In genomic region chr6:27188206-27188884, GRCh38 we compare ENCODE assay signal across 1 cellular context.
TF ChIP-seq lines count a peak whose summit lies in the region.

No MANE protein-coding gene starts in this region.

TF ChIP-seq in K562, 482 proteins besides CTCF, POLR2A, EP300 and RAD21 (continued from another document and continues in another):
- TF ChIP-seq THRA (IDR thresholded peaks at IDR 0.05) = no peak
- TF ChIP-seq RBM39 (optimal IDR thresholded peaks at IDR 0.05; ENCODE audit: low read depth, low read length) = no peak
- no peak for TF ChIP-seq ZBTB9 (CRISPR knock-in tag; IDR thresholded peaks at IDR 0.05)
- no peak for TF ChIP-seq CHD7 (IDR thresholded peaks at IDR 0.05; ENCODE audit: low read depth, low read length)
- TF ChIP-seq ZBTB17 (CRISPR knock-in tag; IDR thresholded peaks at IDR 0.05) = no peak; the same call in 1 of the 2 replicates
- 0 out of 2 replicates have a peak, but pooled peaks have one; percentile 7 for TF ChIP-seq ZFX (CRISPR knock-in tag; IDR thresholded peaks at IDR 0.05)
- peak; percentile 9; the same call in 1 of the 2 replicates for TF ChIP-seq BCOR (IDR thresholded peaks at IDR 0.05)
- no peak for TF ChIP-seq ESRRB (CRISPR knock-in tag; IDR thresholded peaks at IDR 0.05; ENCODE audit: borderline replicate concordance)
- no peak for TF ChIP-seq POLR3A (IDR thresholded peaks at IDR 0.05; ENCODE audit: borderline replicate concordance, extremely low read depth, insufficient read depth, insufficient read length)
- no peak for TF ChIP-seq STAG1 (CRISPR knock-in tag; IDR thresholded peaks at IDR 0.05; ENCODE audit: borderline replicate concordance)
- no peak for TF ChIP-seq ZNF146 (CRISPR knock-in tag; IDR thresholded peaks at IDR 0.05; ENCODE audit: unreplicated experiment)
- TF ChIP-seq MCM3 (IDR thresholded peaks at IDR 0.05) = no peak
- peak; percentile 55 for TF ChIP-seq CREM (IDR thresholded peaks at IDR 0.05; ENCODE audit: low read depth)
- TF ChIP-seq ATF2 (CRISPR knock-in tag; IDR thresholded peaks at IDR 0.05) = no peak
- TF ChIP-seq RBM22 (IDR thresholded peaks at IDR 0.05; ENCODE audit: low read depth, low read length, poor library complexity, severe bottlenecking) = no peak
- no peak for TF ChIP-seq ATF4 (CRISPR knock-in tag; IDR thresholded peaks at IDR 0.05)
- no peak for TF ChIP-seq E2F6 (IDR thresholded peaks at IDR 0.05; ENCODE audit: borderline replicate concordance in 1 of 2, extremely low read depth in 1 of 2, insufficient read depth in 1 of 2, insufficient read length in 1 of 2, low read depth in 1 of 2, low read length in 1 of 2, poor library complexity in 1 of 2, severe bottlenecking in 1 of 2)
- TF ChIP-seq BRD9 (IDR thresholded peaks at IDR 0.05; ENCODE audit: low read depth, partially characterized antibody) = no peak
- no peak for TF ChIP-seq SRSF9 (IDR thresholded peaks at IDR 0.05; ENCODE audit: borderline replicate concordance, low read depth, low read length)
- TF ChIP-seq GATAD2A (IDR thresholded peaks at IDR 0.05) = no peak
- peak; percentile 58 for TF ChIP-seq TAF9B (IDR thresholded peaks at IDR 0.05; ENCODE audit: partially characterized antibody)
- TF ChIP-seq ZNF584 (CRISPR knock-in tag; IDR thresholded peaks at IDR 0.05; ENCODE audit: low read depth) = no peak
- TF ChIP-seq GABPB2 (CRISPR knock-in tag; conservative IDR thresholded peaks at IDR 0.05) = no peak
- TF ChIP-seq NR4A1 (CRISPR knock-in tag; IDR thresholded peaks at IDR 0.05) = no peak
- no peak for TF ChIP-seq NR4A1 (tag; IDR thresholded peaks at IDR 0.05)
- TF ChIP-seq ZNF282 (CRISPR knock-in tag; IDR thresholded peaks at IDR 0.05) = no peak
- no peak for TF ChIP-seq CUX1 (CRISPR knock-in tag; IDR thresholded peaks at IDR 0.05)
- no peak for TF ChIP-seq MAX (CRISPR knock-in tag; IDR thresholded peaks at IDR 0.05)
